Comparison of ENCODE assay signal across 19 cellular contexts in the genomic region with DNA sequence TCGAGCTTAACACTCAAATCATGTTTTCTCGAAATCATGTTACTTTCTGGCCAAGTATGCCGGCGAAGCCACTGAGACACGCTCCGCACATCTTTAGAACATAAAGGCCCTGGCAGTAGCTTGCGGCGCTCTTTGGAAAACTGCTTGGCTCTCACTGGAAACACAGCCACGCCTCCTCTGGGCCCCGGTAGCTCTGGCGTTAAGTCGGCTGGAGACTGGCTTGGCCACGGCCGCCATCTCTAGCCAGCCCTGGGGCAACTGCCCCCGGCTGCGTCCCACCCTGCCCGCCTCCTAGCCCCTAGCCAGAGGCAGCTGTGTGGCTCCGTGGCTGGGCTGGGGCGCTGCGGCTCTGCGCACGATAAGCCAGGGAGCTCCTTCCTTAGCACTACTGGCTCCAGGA. TPM values are rescaled to one million over a fixed set of nuclear protein-coding genes. Genes with fewer than 3 reads are reported as not detected.
DNase-seq lines count a peak whose midpoint lies in the region; ATAC-seq, FAIRE-seq and TF ChIP-seq lines count a peak whose summit lies in the region.
"Had no signal": no experiment of that assay in that cellular context is flagged by ENCODE, and none has a peak within 500 bp of the region (broad histone marks: within the 10 kb centered on the region; RNA-seq: fewer than 3 reads in every experiment).

No MANE protein-coding gene starts in this region.

- H3K9me3 ChIP-seq in astrocyte (ENCODE audit: insufficient read depth, low read depth, low read length), result peaks cover 4% of the 10 kb centered on the region
- H3K9me3 ChIP-seq in kidney (ENCODE audit: control insufficient read depth in 1 of 2, low read length in 2 of 2), result no peaks in the 10 kb centered on the region
- no peaks in the 10 kb centered on the region for H3K9me3 ChIP-seq in sigmoid colon
- H3K9me3 ChIP-seq in H9 (ENCODE audit: control insufficient read depth, low read depth, low read length), result no peaks in the 10 kb centered on the region
- H3K9me3 ChIP-seq: uterus had no signal

- H2BK5ac ChIP-seq in H9 (ENCODE audit: insufficient read length, low read length), result no peak overlapping the region

- H3K4ac ChIP-seq in H9 (ENCODE audit: low read depth, low read length), result no peak overlapping the region

- H3K27me3 ChIP-seq in astrocyte (ENCODE audit: insufficient read depth, low read length) (peaks cover 18% of the 10 kb centered on the region), sigmoid colon (peaks cover 0 to 9% (median 0%) of the 10 kb centered on the region in 3 donors), H9 (ENCODE audit: insufficient read depth, low read length) (no peaks in the 10 kb centered on the region)

- H3K27ac Mint-ChIP-seq in astrocyte (ENCODE audit: unreplicated experiment) (no peak overlapping the region), H9 (no peak overlapping the region)
- no peak overlapping the region for H3K27ac Mint-ChIP-seq in activated CD8-positive, alpha-beta T cell treated with anti-CD3 and anti-CD28 coated beads for 36 hours
- H3K27ac Mint-ChIP-seq: activated CD4-positive, alpha-beta memory T cell treated with anti-CD3 and anti-CD28 coated beads, Interleukin-2, amount 10 ng/mL, durations not matched to agents 7 days and 5 days; memory B cell had no signal

- DNase-seq in Ammon's horn (ENCODE audit: low spot score), result peak; percentile 48
- no peak for DNase-seq in astrocyte (ENCODE audit: low read depth)
- DNase-seq in kidney, result peak; percentile 61
- peak; percentile 74 for DNase-seq in sigmoid colon
- no peak for DNase-seq in H9
- DNase-seq in activated CD8-positive, alpha-beta T cell treated with anti-CD3 and anti-CD28 coated beads for 36 hours, result no peak
- DNase-seq: activated CD4-positive, alpha-beta memory T cell treated with anti-CD3 and anti-CD28 coated beads, Interleukin-2, amount 10 ng/mL, durations not matched to agents 7 days and 5 days; Karpas-422; NCI-H1417; NCI-H226; T-helper 1 cell; uterus; WERI-Rb-1 had no signal

- H3K4me3 Mint-ChIP-seq in astrocyte (ENCODE audit: unreplicated experiment) (no peak overlapping the region), H9 (no peak overlapping the region)
- H3K4me3 Mint-ChIP-seq in activated CD8-positive, alpha-beta T cell treated with anti-CD3 and anti-CD28 coated beads for 36 hours, result no peak overlapping the region
- H3K4me3 Mint-ChIP-seq: activated CD4-positive, alpha-beta memory T cell treated with anti-CD3 and anti-CD28 coated beads, Interleukin-2, amount 10 ng/mL, durations not matched to agents 7 days and 5 days; memory B cell had no signal

- no peak overlapping the region for H2BK120ac ChIP-seq in H9 (ENCODE audit: low read depth, low read length, poor library complexity, severe bottlenecking)

- no peak for TF ChIP-seq POLR2A in sigmoid colon (IDR thresholded peaks at IDR 0.05)

- no peak overlapping the region for H4K8ac ChIP-seq in H9 (replicated peaks; ENCODE audit: insufficient read length, low read depth, low read length)

- H4K91ac ChIP-seq in H9 (ENCODE audit: insufficient read length, low read depth, low read length), result no peak overlapping the region

- H3K4me2 ChIP-seq in astrocyte (ENCODE audit: low read length) (peak overlapping the region; percentile 12), H9 (ENCODE audit: insufficient read depth, insufficient read length, low read length) (no peak overlapping the region)

- WGBS in sigmoid colon, 2 donors, result 86% methylated on average over 22 of the region's 22 CpGs
- no CpG with 5 or more reads among the region's 22 CpGs for WGBS in H9 (ENCODE audit: extremely low coverage, insufficient read length, low lambda C conversion rate)

- no peak overlapping the region for H2AK5ac ChIP-seq in H9 (ENCODE audit: insufficient read length, low read length)

- peaks cover 2% of the 10 kb centered on the region for H3K23me2 ChIP-seq in H9 (ENCODE audit: insufficient read length, low read depth, low read length, poor library complexity, severe bottlenecking)

- no peak overlapping the region for H3K23ac ChIP-seq in H9 (ENCODE audit: insufficient read length, low read depth, low read length)

- no peak overlapping the region for H3T11ph ChIP-seq in H9 (ENCODE audit: low read length)

- H2BK20ac ChIP-seq in H9 (ENCODE audit: low read depth, low read length, poor library complexity, severe bottlenecking), result no peak overlapping the region

- H4K5ac ChIP-seq in H9 (ENCODE audit: insufficient read length, low read depth, low read length), result no peak overlapping the region

- H3K4me3 ChIP-seq in astrocyte (ENCODE audit: insufficient read depth, low read depth, low read length), result no peak overlapping the region
- H3K4me3 ChIP-seq in kidney (ENCODE audit: low read length in 2 of 2), result no peak overlapping the region
- no peak overlapping the region for H3K4me3 ChIP-seq in sigmoid colon
- H3K4me3 ChIP-seq: uterus had no signal

- H3K36me3 Mint-ChIP-seq in astrocyte (ENCODE audit: low read depth, unreplicated experiment) (no peaks in the 10 kb centered on the region), H9 (ENCODE audit: insufficient read depth in 1 of 3, low read depth in 3 of 3) (no peaks in the 10 kb centered on the region)
- H3K36me3 Mint-ChIP-seq in activated CD8-positive, alpha-beta T cell treated with anti-CD3 and anti-CD28 coated beads for 36 hours (ENCODE audit: low read depth), result no peaks in the 10 kb centered on the region

- POLR2A ChIA-PET in activated CD8-positive, alpha-beta T cell treated with anti-CD3 and anti-CD28 coated beads for 36 hours (lab: Charles Lee), result interaction anchor here (0.6 to 1.1 kb wide), 2 partner anchors 68 to 76 kb away, joined by 3 to 4 read pairs; no protein-coding TSS in a partner anchor

- no peak overlapping the region for H3K14ac ChIP-seq in H9 (ENCODE audit: insufficient read depth, low read length)

- H2BK12ac ChIP-seq in H9 (ENCODE audit: insufficient read length, low read depth, low read length), result no peak overlapping the region

- ATAC-seq in HG02759 (IDR thresholded peaks at IDR 0.05; ENCODE audit: unreplicated experiment), result no peak
- ATAC-seq in activated CD8-positive, alpha-beta T cell treated with anti-CD3 and anti-CD28 coated beads for 36 hours, result no peak
- ATAC-seq in HG02970 (IDR thresholded peaks at IDR 0.05; ENCODE audit: low FRiP score, unreplicated experiment), result no peak

- TF ChIP-seq CTCF in astrocyte (IDR thresholded peaks at IDR 0.05; ENCODE audit: insufficient read depth, low read depth, low read length), result no peak
- no peak for TF ChIP-seq CTCF in kidney (IDR thresholded peaks at IDR 0.05; ENCODE audit: borderline replicate concordance, extremely low read depth, insufficient read depth)
- no peak for TF ChIP-seq CTCF in sigmoid colon (IDR thresholded peaks at IDR 0.05)
- no peak for TF ChIP-seq CTCF in H9 (conservative IDR thresholded peaks at IDR 0.05)
- TF ChIP-seq CTCF in activated CD8-positive, alpha-beta T cell treated with anti-CD3 and anti-CD28 coated beads for 36 hours (IDR thresholded peaks at IDR 0.05), result no peak

- H3K56ac ChIP-seq in H9 (ENCODE audit: insufficient read length, low read depth, low read length), result no peak overlapping the region

- H2BK15ac ChIP-seq in H9 (ENCODE audit: low read depth, low read length), result no peak overlapping the region

- no peak for TF ChIP-seq EP300 in sigmoid colon (IDR thresholded peaks at IDR 0.05)

- no peaks in the 10 kb centered on the region for H3K79me2 ChIP-seq in astrocyte (ENCODE audit: insufficient read depth, low read length)
- no peaks in the 10 kb centered on the region for H3K79me2 ChIP-seq in H9 (ENCODE audit: insufficient read depth, low read length)

- H3K18ac ChIP-seq in H9 (ENCODE audit: insufficient read length, low read depth, low read length), result no peak overlapping the region

- no peaks in the 10 kb centered on the region for H3K79me1 ChIP-seq in H9 (ENCODE audit: insufficient read depth, low read depth, low read length, poor library complexity, severe bottlenecking)

- H3K27ac ChIP-seq in astrocyte (ENCODE audit: low read depth, low read length) (no peak overlapping the region), kidney (ENCODE audit: low read depth in 2 of 2, low read length in 2 of 2) (no peak overlapping the region), sigmoid colon (peak overlapping the region; percentile 67 to 72 (median 69)), H9 (ENCODE audit: insufficient read length, low read depth, low read length) (no peak overlapping the region)
- H3K27ac ChIP-seq: uterus, WERI-Rb-1 had no signal

- no peaks in the 10 kb centered on the region for H3K36me3 ChIP-seq in astrocyte (ENCODE audit: insufficient read depth, low read length)
- H3K36me3 ChIP-seq in kidney (ENCODE audit: control insufficient read depth in 1 of 2, insufficient read depth in 2 of 2, low read length in 2 of 2), result no peaks in the 10 kb centered on the region
- H3K36me3 ChIP-seq in sigmoid colon, result no peaks in the 10 kb centered on the region
- H3K36me3 ChIP-seq: uterus had no signal

- H3K4me1 Mint-ChIP-seq in astrocyte (ENCODE audit: low read depth, unreplicated experiment), result no peaks in the 10 kb centered on the region
- peaks cover 9 to 20% of the 10 kb centered on the region in 2 experiments for H3K4me1 Mint-ChIP-seq in H9
- H3K4me1 Mint-ChIP-seq in activated CD8-positive, alpha-beta T cell treated with anti-CD3 and anti-CD28 coated beads for 36 hours (ENCODE audit: low read depth), result peaks cover 18% of the 10 kb centered on the region

- H2AFZ ChIP-seq in astrocyte (ENCODE audit: low read depth, low read length) (no peak overlapping the region), H9 (ENCODE audit: low read length) (no peak overlapping the region)

- H3K9me3 Mint-ChIP-seq in astrocyte (ENCODE audit: unreplicated experiment) (peaks cover 3% of the 10 kb centered on the region), H9 (peaks cover 0 to 3% of the 10 kb centered on the region in 2 experiments; a peak in 1 of 5 replicates)
- peaks cover 4% of the 10 kb centered on the region for H3K9me3 Mint-ChIP-seq in activated CD8-positive, alpha-beta T cell treated with anti-CD3 and anti-CD28 coated beads for 36 hours
- H3K9me3 Mint-ChIP-seq: neural crest cell had no signal

- CTCF ChIA-PET in activated CD8-positive, alpha-beta T cell treated with anti-CD3 and anti-CD28 coated beads for 36 hours (lab: Charles Lee), result interaction anchor here (0.8 to 4.8 kb wide), 5 partner anchors 10 to 77 kb away, joined by 3 to 55 read pairs (median 3); no protein-coding TSS in a partner anchor

- FAIRE-seq in astrocyte (lab: Jason Lieb, UNC) (no peak), kidney (lab: Jason Lieb, UNC) (no peak)
- FAIRE-seq: frontal cortex, GM12892 had no signal

- intact Hi-C loops in kidney (cut with DNase I), result no loop called here
- intact Hi-C loops in sigmoid colon (cut with DNase I), result loop anchor here (2.0 kb wide), 1 partner anchor 71 kb away; no protein-coding TSS in a partner anchor
- intact Hi-C loops in activated CD8-positive, alpha-beta T cell treated with anti-CD3 and anti-CD28 coated beads for 36 hours (cut with micrococcal nuclease), result loop anchor here (5.0 kb wide), 1 partner anchor 77 kb away; no protein-coding TSS in a partner anchor

- no peak overlapping the region for H3K9ac ChIP-seq in astrocyte (ENCODE audit: low read length)
- no peak overlapping the region for H3K9ac ChIP-seq in kidney (ENCODE audit: low read length in 2 of 2)
- no peak overlapping the region for H3K9ac ChIP-seq in H9 (ENCODE audit: extremely low read depth, insufficient read length, low read length)

- H4K20me1 ChIP-seq in astrocyte (ENCODE audit: insufficient read depth, low read length) (no peaks in the 10 kb centered on the region), H9 (ENCODE audit: control insufficient read depth, insufficient read depth, insufficient read length) (no peaks in the 10 kb centered on the region)

- H3K4me1 ChIP-seq in astrocyte (ENCODE audit: insufficient read depth, low read length), result peaks cover 6% of the 10 kb centered on the region
- H3K4me1 ChIP-seq in kidney (ENCODE audit: control insufficient read depth in 1 of 2, insufficient read depth in 1 of 2, low read depth in 1 of 2, low read length in 2 of 2), result peaks cover 5 to 22% of the 10 kb centered on the region in 2 donors
- peaks cover 0 to 64% (median 51%) of the 10 kb centered on the region in 4 donors for H3K4me1 ChIP-seq in sigmoid colon
- H3K4me1 ChIP-seq in H9 (ENCODE audit: insufficient read depth, low read length), result no peaks in the 10 kb centered on the region

- H3K27me3 Mint-ChIP-seq in astrocyte (ENCODE audit: low read depth, unreplicated experiment) (peaks cover 20% of the 10 kb centered on the region), H9 (ENCODE audit: low read depth) (peaks cover 28% of the 10 kb centered on the region)
- H3K27me3 Mint-ChIP-seq in activated CD8-positive, alpha-beta T cell treated with anti-CD3 and anti-CD28 coated beads for 36 hours, result peaks cover 9% of the 10 kb centered on the region

RNA-seq across cellular contexts. Expression of gene BAIAP2, which starts 9.2 kb away (rescaled TPM):
- total RNA-seq in astrocyte, result 43.3 and 51.4 TPM in 2 replicates
- total RNA-seq in kidney, result 45.8 TPM
- 44.5 TPM for polyA plus RNA-seq in kidney (ENCODE audit: insufficient read depth, low read depth, low replicate concordance)
- 10 to 100 TPM; 32.6 to 52.3 (median 50.9) TPM for total RNA-seq in sigmoid colon
- polyA plus RNA-seq in sigmoid colon, result 10 to 100 TPM in 2 of 3 donors, 1 to 10 TPM in 1; 6.5 to 17.2 (median 14.4) TPM
- total RNA-seq in H9 (2021), result 26.7 and 27.8 TPM in 2 replicates
- total RNA-seq in activated CD8-positive, alpha-beta T cell treated with anti-CD3 and anti-CD28 coated beads for 36 hours, result 1 to 10 TPM; 5.9 to 6.3 TPM

RNA-seq across cellular contexts. Expression of gene CHMP6, which starts 34.1 kb away (rescaled TPM):
- total RNA-seq in astrocyte, result 16.8 and 19.0 TPM in 2 replicates
- 28.0 TPM for total RNA-seq in kidney
- polyA plus RNA-seq in kidney (ENCODE audit: insufficient read depth, low read depth, low replicate concordance), result 34.1 TPM
- total RNA-seq in sigmoid colon, result 10 to 100 TPM; 15.7 to 28.2 (median 22.2) TPM
- polyA plus RNA-seq in sigmoid colon, result 10 to 100 TPM; 36.3 to 40.4 (median 37.2) TPM
- total RNA-seq in H9 (2021), result 23.4 and 25.0 TPM in 2 replicates
- total RNA-seq in activated CD8-positive, alpha-beta T cell treated with anti-CD3 and anti-CD28 coated beads for 36 hours, result 10 to 100 TPM; 13.9 to 16.7 TPM

Comparison
In these comparisons a context has a peak if more than half of its experiments do, and no peak if none do; other contexts are left out.
1. DNase-seq: peak in Ammon's horn (single experiment), kidney (single experiment) and sigmoid colon (single experiment); none in astrocyte (single experiment), H9 (single experiment) and activated CD8-positive, alpha-beta T cell treated with anti-CD3 and anti-CD28 coated beads for 36 hours (single experiment).
2. H3K27ac ChIP-seq: peak in sigmoid colon (4 of 4); none in astrocyte (single experiment), kidney (0 of 2) and H9 (single experiment).